2 cellular contexts compared by ENCODE assay signal in genomic region chr22:39179401-39179827, GRCh38.
TF ChIP-seq lines count a peak whose summit lies in the region.

No MANE protein-coding gene starts in this region.

TF ChIP-seq in H1, 55 proteins besides CTCF, POLR2A, EP300 and RAD21:
- TF ChIP-seq MAX (IDR thresholded peaks at IDR 0.05) = peak; percentile 27; the same call in 1 of the 2 replicates
- peak; percentile 40; the same call in 1 of the 2 replicates for TF ChIP-seq TBP (IDR thresholded peaks at IDR 0.05; ENCODE audit: low read depth, low read length)
- no peak for TF ChIP-seq CTBP2 (IDR thresholded peaks at IDR 0.05; ENCODE audit: borderline replicate concordance, insufficient read depth, insufficient read length, low read length)

TF ChIP-seq in SK-N-SH, 30 proteins besides CTCF, POLR2A, EP300 and RAD21:
- TF ChIP-seq RCOR1 (IDR thresholded peaks at IDR 0.05; ENCODE audit: low read length) (no peak), RXRA (IDR thresholded peaks at IDR 0.05; ENCODE audit: borderline replicate concordance, low read depth) (no peak), ELF1 (IDR thresholded peaks at IDR 0.05) (no peak), MEF2A (IDR thresholded peaks at IDR 0.05; ENCODE audit: borderline replicate concordance, low read depth) (no peak), FOXM1 (IDR thresholded peaks at IDR 0.05; ENCODE audit: low read depth) (no peak), JUND (IDR thresholded peaks at IDR 0.05) (no peak), FOXJ3 (CRISPR knock-in tag; IDR thresholded peaks at IDR 0.05) (no peak), MXI1 (IDR thresholded peaks at IDR 0.05; ENCODE audit: low read depth, low read length) (no peak), REST (IDR thresholded peaks at IDR 0.05; ENCODE audit: low read depth, low read length) (no peak), USF1 (IDR thresholded peaks at IDR 0.05; ENCODE audit: borderline replicate concordance, low read depth) (no peak), GATA2 (CRISPR knock-in tag; IDR thresholded peaks at IDR 0.05) (no peak), CHD2 (IDR thresholded peaks at IDR 0.05; ENCODE audit: low read length, partially characterized antibody) (no peak), IRF3 (IDR thresholded peaks at IDR 0.05; ENCODE audit: low read depth, low read length) (no peak), TEAD4 (IDR thresholded peaks at IDR 0.05; ENCODE audit: borderline replicate concordance, insufficient read depth) (no peak)
